7 cellular contexts compared by ENCODE assay signal in the genomic region with DNA sequence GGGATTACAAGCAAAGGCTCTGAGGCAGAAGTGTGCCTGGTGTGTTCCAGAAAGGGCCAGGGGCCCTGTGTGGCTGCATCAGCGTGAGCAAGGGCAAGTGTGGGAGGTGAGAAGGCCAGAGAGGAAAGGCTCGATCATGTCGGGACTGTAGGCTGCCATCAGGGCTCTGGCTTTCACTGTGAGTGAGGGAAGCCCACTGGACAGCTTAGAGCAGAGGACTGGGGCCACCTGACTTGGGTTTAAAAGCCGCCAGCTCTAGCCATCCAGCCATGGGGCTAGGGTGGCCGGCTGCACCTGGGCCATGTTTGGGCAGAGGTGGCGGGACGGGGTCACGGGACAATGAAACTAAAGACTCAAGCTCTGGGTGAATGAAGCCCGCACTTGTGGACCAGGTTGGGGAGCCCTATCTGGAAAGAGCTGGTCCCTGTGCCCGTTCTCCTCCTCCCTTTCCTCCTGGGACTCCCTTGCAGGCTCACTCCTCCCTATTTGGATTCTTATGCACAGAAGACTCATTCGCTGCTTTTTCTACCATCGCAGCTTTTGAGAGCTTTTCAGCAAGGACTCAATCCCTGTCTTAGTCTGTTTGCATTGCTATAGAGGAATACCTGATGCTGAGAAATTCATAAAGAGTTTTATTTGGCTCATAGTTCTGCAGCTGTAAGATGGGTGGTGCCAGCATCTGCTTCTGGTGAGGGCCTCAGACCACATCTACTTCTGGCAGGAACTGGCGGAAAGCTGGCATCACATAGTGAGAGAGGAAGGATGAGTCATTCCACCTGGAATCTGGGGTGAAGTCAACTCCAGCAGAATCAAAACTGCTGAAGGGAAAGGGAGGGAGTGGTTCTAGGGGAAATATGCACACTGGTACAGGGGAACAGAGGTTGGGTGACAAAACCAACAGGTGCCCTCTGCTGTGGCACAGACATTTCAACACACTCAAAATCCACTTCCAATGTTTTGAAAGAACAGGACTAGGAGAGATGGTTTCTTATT. TPM values are rescaled to one million over a fixed set of nuclear protein-coding genes. Genes with fewer than 3 reads are reported as not detected.
DNase-seq lines count a peak whose midpoint lies in the region; TF ChIP-seq lines count a peak whose summit lies in the region.
"Had no signal": no experiment of that assay in that cellular context is flagged by ENCODE, and none has a peak within 500 bp of the region (broad histone marks: within the 10 kb centered on the region; RNA-seq: fewer than 3 reads in every experiment).

No MANE protein-coding gene starts in this region.

- no peaks in the 10 kb centered on the region for H3K79me2 ChIP-seq in Karpas-422 (ENCODE audit: low read length)

- H3K36me3 ChIP-seq in Karpas-422 (ENCODE audit: insufficient read depth, low read length): no peaks in the 10 kb centered on the region
- H3K36me3 ChIP-seq: spleen had no signal

- no peak overlapping the region for H3K27ac ChIP-seq in Karpas-422 (ENCODE audit: low read length)
- H3K27ac ChIP-seq: spleen had no signal

- TF ChIP-seq CTCF in cardiac fibroblast (IDR thresholded peaks at IDR 0.05; ENCODE audit: low read depth, low read length) (no peak), GM13976 (IDR thresholded peaks at IDR 0.05; ENCODE audit: borderline replicate concordance, control extremely low read depth, extremely low read depth, insufficient read depth, missing control alignments) (no peak)

- no peaks in the 10 kb centered on the region for H3K4me1 ChIP-seq in Karpas-422 (ENCODE audit: low read length)
- H3K4me1 ChIP-seq: spleen had no signal

- H2AFZ ChIP-seq in Karpas-422 (ENCODE audit: low read length): no peak overlapping the region

- DNase-seq in Karpas-422: peak; percentile 11
- DNase-seq in cardiac fibroblast (ENCODE audit: low read depth in 2 of 2): peak; percentile 57 to 68
- DNase-seq in renal cortical epithelial cell (ENCODE audit: low read depth): peak; percentile 91
- DNase-seq in activated T-cell treated with anti-CD3 and anti-CD28 coated beads, Interleukin-2, amount 50 U/mL, for 1 hour: no peak
- DNase-seq in GM13976 (ENCODE audit: low spot score): no peak
- DNase-seq: SHP77, spleen had no signal

- in situ Hi-C loops in GM13976 (cut with MboI; ENCODE audit: low sequenced_read_pairs, unreplicated experiment): no loop called here

- no peaks in the 10 kb centered on the region for H4K20me1 ChIP-seq in Karpas-422 (ENCODE audit: insufficient read depth, low read depth, low read length)

- no peaks in the 10 kb centered on the region for H3K9me3 ChIP-seq in Karpas-422 (ENCODE audit: low read length)
- H3K9me3 ChIP-seq: spleen had no signal

- H3K4me2 ChIP-seq in Karpas-422 (ENCODE audit: low read depth, low read length, poor library complexity, severe bottlenecking): no peak overlapping the region

- H3K4me3 ChIP-seq in Karpas-422 (ENCODE audit: low read length): no peak overlapping the region
- no peak overlapping the region for H3K4me3 ChIP-seq in cardiac fibroblast (replicated peaks in 1 of 2; ENCODE audit: low read depth in 2 of 2, low read length in 2 of 2)
- H3K4me3 ChIP-seq: spleen had no signal

- no peaks in the 10 kb centered on the region for H3K27me3 ChIP-seq in Karpas-422 (ENCODE audit: low read length)

- no peaks in the 10 kb centered on the region for H3K9me2 ChIP-seq in Karpas-422 (replicated peaks; ENCODE audit: insufficient read depth, low read length)

- no peak overlapping the region for H3K9ac ChIP-seq in Karpas-422 (ENCODE audit: low read length)

RNA-seq across cellular contexts. Expression of a gene that starts 15.3 kb away (rescaled TPM):
- not detected in 2 replicates for total RNA-seq in Karpas-422 (2014; rRNA removed; shearing (Covaris generic); ENCODE audit: low replicate concordance)
- total RNA-seq in renal cortical epithelial cell: not detected in 2 replicates
- total RNA-seq: spleen had no signal

RNA-seq across cellular contexts. Expression of a gene that starts 18.8 kb away (rescaled TPM):
- not detected in 2 replicates for total RNA-seq in Karpas-422 (2014; rRNA removed; shearing (Covaris generic); ENCODE audit: low replicate concordance)
- total RNA-seq in renal cortical epithelial cell: not detected in 2 replicates
- total RNA-seq: spleen had no signal

RNA-seq across cellular contexts. Expression of a gene that starts 49.6 kb away (rescaled TPM):
- total RNA-seq in Karpas-422 (2014; rRNA removed; shearing (Covaris generic); ENCODE audit: low replicate concordance): 15.5 TPM in 1 of 2 replicates, not detected in the other
- total RNA-seq in renal cortical epithelial cell: not detected in 2 replicates

RNA-seq across cellular contexts. Expression of a gene that starts 56.3 kb away (rescaled TPM):
- total RNA-seq in Karpas-422 (2014; rRNA removed; shearing (Covaris generic); ENCODE audit: low replicate concordance): 8.1 and 14.3 TPM in 2 replicates
- 14.9 and 17.9 TPM in 2 replicates for total RNA-seq in renal cortical epithelial cell

RNA-seq across cellular contexts. Expression of a gene that starts 57.1 kb away (rescaled TPM):
- total RNA-seq in Karpas-422 (2014; rRNA removed; shearing (Covaris generic); ENCODE audit: low replicate concordance): 24.3 and 36.1 TPM in 2 replicates
- total RNA-seq in renal cortical epithelial cell: 30.6 and 152 TPM in 2 replicates

Comparison
In these comparisons a context has a peak if more than half of its experiments do, and no peak if none do; other contexts are left out.
1. DNase-seq: peak in Karpas-422 (single experiment), cardiac fibroblast (2 of 2) and renal cortical epithelial cell (single experiment); none in activated T-cell treated with anti-CD3 and anti-CD28 coated beads, Interleukin-2, amount 50 U/mL, for 1 hour (single experiment) and GM13976 (single experiment).